In the genomic region with DNA sequence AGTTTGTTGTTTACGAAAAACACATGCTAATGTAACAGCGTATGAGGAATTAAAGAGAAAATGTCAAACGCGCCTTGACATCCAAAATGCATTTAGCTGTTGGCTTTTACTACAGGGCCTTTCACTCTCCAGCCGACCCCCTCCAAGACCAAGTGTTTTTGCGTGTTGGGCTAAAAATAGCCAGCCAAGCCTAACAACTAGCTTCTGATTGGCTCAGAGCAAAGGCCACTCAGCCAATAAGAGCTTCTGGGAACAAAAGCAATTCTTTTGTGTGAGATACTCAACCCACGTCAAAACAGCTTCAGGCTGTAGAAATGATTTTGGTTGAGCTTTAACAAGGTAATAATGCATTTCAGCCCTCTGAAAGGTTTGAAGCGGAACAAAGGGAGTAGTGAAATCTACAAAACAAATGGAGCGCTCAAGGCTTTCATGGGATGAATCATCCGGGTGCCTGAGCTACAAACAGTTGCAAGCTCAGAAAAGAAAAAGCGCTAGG, we compare ENCODE assay signal across 8 cellular contexts.
DNase-seq lines count a peak whose midpoint lies in the region; ATAC-seq and TF ChIP-seq lines count a peak whose summit lies in the region.

No MANE protein-coding gene starts in this region.

- H3K27ac ChIP-seq in transverse colon, result peak overlapping the region; percentile 53 to 71 (median 60)
- no peak overlapping the region for H3K27ac ChIP-seq in CD8-positive, alpha-beta memory T cell (ENCODE audit: low read depth, low read length)

- CTCF ChIA-PET in Caco-2 (lab: Charles Lee), result interaction anchor here (0.5 to 1.3 kb wide), 4 partner anchors 12 to 689 kb away, joined by 3 to 4 read pairs (median 3); no protein-coding TSS in a partner anchor
- CTCF ChIA-PET in T-cell (lab: Charles Lee), result interaction anchor here (0.5 to 3.0 kb wide), 54 partner anchors 8 to 1915 kb away, joined by 3 to 42 read pairs (median 4); a partner anchor contains a TSS
- CTCF ChIA-PET in CD8-positive, alpha-beta memory T cell (lab: Charles Lee), result interaction anchor here (1.0 to 2.4 kb wide), 25 partner anchors 9 to 1460 kb away, joined by 3 to 29 read pairs (median 4); a partner anchor contains a TSS

- H3K4me3 Mint-ChIP-seq in Caco-2 (ENCODE audit: unreplicated experiment), result peak overlapping the region; percentile 36
- peak overlapping the region; percentile 62 to 76 (median 74) for H3K4me3 Mint-ChIP-seq in T-cell
- peak overlapping the region in 1 of 7 donors; percentile 79 for H3K4me3 Mint-ChIP-seq in CD8-positive, alpha-beta memory T cell

- H3K4me1 Mint-ChIP-seq in Caco-2 (ENCODE audit: low read depth, unreplicated experiment) (no peaks in the 10 kb centered on the region), T-cell (peaks cover 6 to 16% (median 7%) of the 10 kb centered on the region in 3 donors)
- H3K4me1 Mint-ChIP-seq in CD8-positive, alpha-beta memory T cell, result peaks cover 4 to 9% (median 6%) of the 10 kb centered on the region in 3 donors

- WGBS in transverse colon (ENCODE audit: low coverage in 1 of 2), 2 donors, result 48 to 57% methylated on average over 10 to 11 of the region's 11 CpGs

- H3K27ac Mint-ChIP-seq in Caco-2 (ENCODE audit: unreplicated experiment) (no peak overlapping the region), T-cell (no peak overlapping the region)
- H3K27ac Mint-ChIP-seq in CD8-positive, alpha-beta memory T cell, result no peak overlapping the region

- no peaks in the 10 kb centered on the region for H3K9me3 Mint-ChIP-seq in Caco-2 (ENCODE audit: unreplicated experiment)
- H3K9me3 Mint-ChIP-seq in T-cell, result no peaks in the 10 kb centered on the region
- H3K9me3 Mint-ChIP-seq in CD8-positive, alpha-beta memory T cell, result no peaks in the 10 kb centered on the region

- no peak for DNase-seq in Caco-2
- DNase-seq in T-cell, result peak in 1 of 34 experiments; percentile 9
- DNase-seq in epithelial cell of proximal tubule (ENCODE audit: low read depth), result peak; percentile 93
- peak; percentile 94 for DNase-seq in midbrain (lab: John Stamatoyannopoulos, UW)
- no peak for DNase-seq in transverse colon
- DNase-seq in CD8-positive, alpha-beta memory T cell, result no peak

- in situ Hi-C loops in transverse colon (cut with MboI; ENCODE audit: low pct_ligation_motif_present in 1 of 4, low pct_unique_long_range_greater_than_20kb in 1 of 4, low sequenced_read_pairs in 3 of 4), result loop anchor here (10.0 to 25.0 kb wide), 5 partner anchors 431 to 1263 kb away; a partner anchor contains a TSS

- no peak for TF ChIP-seq CTCF in Caco-2 (IDR thresholded peaks at IDR 0.05; ENCODE audit: insufficient read depth in 1 of 2, low read depth in 1 of 2, low read length in 1 of 2, severe bottlenecking in 1 of 2, unreplicated experiment in 1 of 2)
- no peak for TF ChIP-seq CTCF in epithelial cell of proximal tubule (conservative IDR thresholded peaks at IDR 0.05; ENCODE audit: low read depth, low read length)
- TF ChIP-seq CTCF in transverse colon (IDR thresholded peaks at IDR 0.05), result no peak

- intact Hi-C loops in Caco-2 (cut with micrococcal nuclease; ENCODE audit: unreplicated experiment), result loop anchor here (10.0 kb wide), 1 partner anchor 193 kb away; no protein-coding TSS in a partner anchor
- intact Hi-C loops in transverse colon (cut with DNase I; ENCODE audit: low total_unique reads), result loop anchor here (5.0 kb wide), 1 partner anchor 1191 kb away; no protein-coding TSS in a partner anchor

- no peak overlapping the region for H3K4me3 ChIP-seq in Caco-2 (ENCODE audit: low read depth, low read length)
- H3K4me3 ChIP-seq in epithelial cell of proximal tubule (ENCODE audit: low read depth, low read length), result peak overlapping the region; percentile 53
- peak overlapping the region in 3 of 4 donors; percentile 20 to 40 (median 25) for H3K4me3 ChIP-seq in transverse colon
- H3K4me3 ChIP-seq in CD8-positive, alpha-beta memory T cell (ENCODE audit: low read length), result no peak overlapping the region

- no peaks in the 10 kb centered on the region for H3K36me3 Mint-ChIP-seq in Caco-2 (ENCODE audit: insufficient read depth, unreplicated experiment)
- H3K36me3 Mint-ChIP-seq in T-cell, result no peaks in the 10 kb centered on the region
- no peaks in the 10 kb centered on the region for H3K36me3 Mint-ChIP-seq in CD8-positive, alpha-beta memory T cell

- no peaks in the 10 kb centered on the region for H3K36me3 ChIP-seq in Caco-2 (ENCODE audit: control insufficient read depth, insufficient read depth, low read length)
- H3K36me3 ChIP-seq in transverse colon, result no peaks in the 10 kb centered on the region
- H3K36me3 ChIP-seq in CD8-positive, alpha-beta memory T cell (ENCODE audit: insufficient read depth, low read length), result no peaks in the 10 kb centered on the region

- no TSS peak for BruUV-seq in Caco-2 (replicated peaks; lab: Mats Ljungman, UMichigan)

- H3K27me3 Mint-ChIP-seq in Caco-2 (ENCODE audit: insufficient read depth, unreplicated experiment), result peaks cover 9% of the 10 kb centered on the region
- H3K27me3 Mint-ChIP-seq in T-cell, result peaks cover 7 to 9% of the 10 kb centered on the region in 2 donors
- peaks cover 5 to 34% of the 10 kb centered on the region in 2 donors for H3K27me3 Mint-ChIP-seq in CD8-positive, alpha-beta memory T cell

- TF ChIP-seq POLR2A in transverse colon (IDR thresholded peaks at IDR 0.05), result no peak

- no peaks in the 10 kb centered on the region; the same call in 1 of the 2 replicates for H3K27me3 ChIP-seq in Caco-2 (replicated peaks; ENCODE audit: control insufficient read depth, insufficient read depth, low read length)
- H3K27me3 ChIP-seq in transverse colon, result no peaks in the 10 kb centered on the region
- H3K27me3 ChIP-seq in CD8-positive, alpha-beta memory T cell (ENCODE audit: insufficient read depth, low read length, poor library complexity, severe bottlenecking), result no peaks in the 10 kb centered on the region

- no peak for TF ChIP-seq EP300 in transverse colon (IDR thresholded peaks at IDR 0.05; ENCODE audit: low read depth)

- H3K4me1 ChIP-seq in Caco-2 (no peaks in the 10 kb centered on the region), transverse colon (peaks cover 0 to 27% (median 1%) of the 10 kb centered on the region in 4 donors)
- H3K4me1 ChIP-seq in CD8-positive, alpha-beta memory T cell (ENCODE audit: insufficient read depth, low read length), result peaks cover 4% of the 10 kb centered on the region

- POLR2A ChIA-PET in Caco-2 (lab: Charles Lee), result no interaction called here
- POLR2A ChIA-PET in T-cell (lab: Charles Lee), result interaction anchor here (0.6 to 2.0 kb wide), 7 partner anchors 743 to 1549 kb away, joined by 3 to 13 read pairs (median 4); a partner anchor contains a TSS
- POLR2A ChIA-PET in CD8-positive, alpha-beta memory T cell (lab: Charles Lee), result interaction anchor here (0.9 kb wide), 1 partner anchor 765 kb away, joined by 3 read pairs; a partner anchor contains a TSS

- peak; percentile 84 for ATAC-seq in GM19395 (IDR thresholded peaks at IDR 0.05; ENCODE audit: unreplicated experiment)
- peak; percentile 45 for ATAC-seq in HG03520 (IDR thresholded peaks at IDR 0.05; ENCODE audit: unreplicated experiment)
- ATAC-seq in T-cell (replicated peaks in 1 of 4), result peak in 3 of 4 experiments; percentile 42 to 58 (median 53)

- H3K9me3 ChIP-seq in Caco-2 (no peaks in the 10 kb centered on the region), transverse colon (no peaks in the 10 kb centered on the region)
- no peaks in the 10 kb centered on the region for H3K9me3 ChIP-seq in CD8-positive, alpha-beta memory T cell (ENCODE audit: low read length)

Comparison
In these comparisons a context has a peak if more than half of its experiments do, and no peak if none do; other contexts are left out.
1. DNase-seq: peak in epithelial cell of proximal tubule (single experiment) and midbrain (single experiment); none in Caco-2 (0 of 2), transverse colon (single experiment) and CD8-positive, alpha-beta memory T cell (0 of 5).
2. H3K4me3 ChIP-seq: peak in epithelial cell of proximal tubule (single experiment) and transverse colon (3 of 4); none in Caco-2 (single experiment) and CD8-positive, alpha-beta memory T cell (single experiment).
3. Peak in every context shown above with its lines, with median percentiles within 50 percentile points of each other: ATAC-seq.